ENCODE assay signal across 1 cellular context in the genomic region with DNA sequence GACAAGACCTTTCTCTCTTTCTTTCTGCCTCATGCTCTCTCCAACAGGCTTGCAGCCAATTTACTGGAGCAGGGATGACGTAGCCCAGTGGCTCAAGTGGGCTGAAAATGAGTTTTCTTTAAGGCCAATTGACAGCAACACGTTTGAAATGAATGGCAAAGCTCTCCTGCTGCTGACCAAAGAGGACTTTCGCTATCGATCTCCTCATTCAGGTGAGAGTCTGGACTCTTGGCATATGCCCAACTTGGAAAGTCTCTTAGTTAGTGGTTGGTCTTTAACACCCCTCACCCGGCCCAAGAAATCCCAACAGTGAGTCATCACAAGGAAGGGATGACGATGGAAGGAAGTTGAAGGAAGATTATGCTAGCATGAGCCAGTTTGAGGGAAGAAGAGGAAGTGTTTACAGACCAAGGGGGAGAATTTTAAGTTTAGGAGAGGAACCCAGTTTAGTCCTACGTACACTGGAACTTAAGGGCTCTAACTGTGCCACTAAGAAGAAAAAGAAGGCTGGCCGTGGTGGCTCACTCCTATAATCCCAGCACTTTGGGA.
TF ChIP-seq lines count a peak whose summit lies in the region.

No MANE protein-coding gene starts in this region.

TF ChIP-seq in GM12878, 131 proteins besides CTCF, POLR2A, EP300 and RAD21 (continued from another document):
- TF ChIP-seq E4F1 (IDR thresholded peaks at IDR 0.05; ENCODE audit: borderline replicate concordance, partially characterized antibody): no peak
- no peak for TF ChIP-seq PBX3 (IDR thresholded peaks at IDR 0.05; ENCODE audit: insufficient replicate concordance, low read depth, low read length)
- TF ChIP-seq STAT3 (IDR thresholded peaks at IDR 0.05; ENCODE audit: low read depth, low read length): no peak
- no peak for TF ChIP-seq CBX3 (IDR thresholded peaks at IDR 0.05; ENCODE audit: borderline replicate concordance, low read depth)
- no peak for TF ChIP-seq ZNF207 (IDR thresholded peaks at IDR 0.05; ENCODE audit: borderline replicate concordance)
- no peak for TF ChIP-seq TCF3 (IDR thresholded peaks at IDR 0.05; ENCODE audit: borderline replicate concordance, insufficient read depth, low read depth, low read length)
- TF ChIP-seq YBX1 (IDR thresholded peaks at IDR 0.05): no peak
